28 cellular contexts compared by ENCODE assay signal in the genomic region with DNA sequence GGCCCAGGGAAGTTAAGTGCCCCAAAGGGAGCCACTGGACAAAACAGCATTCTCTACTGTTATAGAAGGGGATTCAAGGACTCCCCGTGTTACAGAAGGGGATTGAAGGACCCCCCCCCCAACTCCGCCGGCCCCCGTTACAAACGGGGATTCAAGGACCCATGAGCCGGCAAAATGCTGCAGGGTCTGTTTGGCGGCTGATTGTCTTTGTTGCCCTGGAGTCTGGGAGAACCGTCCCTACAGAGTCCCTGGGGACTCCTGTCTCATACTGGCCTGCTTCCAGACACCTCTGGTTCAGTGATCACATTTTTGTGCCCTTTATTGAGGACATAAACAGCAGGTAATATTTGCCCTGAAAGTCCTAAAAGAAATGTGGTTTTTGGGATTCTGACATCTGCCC.
DNase-seq lines count a peak whose midpoint lies in the region; ATAC-seq and TF ChIP-seq lines count a peak whose summit lies in the region.
"Had no signal": no experiment of that assay in that cellular context is flagged by ENCODE, and none has a peak within 500 bp of the region (broad histone marks: within the 10 kb centered on the region; RNA-seq: fewer than 3 reads in every experiment).

No MANE protein-coding gene starts in this region.

- no peak overlapping the region for H3K27ac Mint-ChIP-seq in activated CD8-positive, alpha-beta memory T cell treated with anti-CD3 and anti-CD28 coated beads, Interleukin-2, amount 10 ng/mL, durations not matched to agents 7 days and 5 days
- H3K27ac Mint-ChIP-seq: activated CD4-positive, alpha-beta T cell treated with anti-CD3 and anti-CD28 coated beads, Interleukin-2, amount 10 ng/mL, durations not matched to agents 24 days and 14 days; activated naive CD8-positive, alpha-beta T cell treated with anti-CD3 and anti-CD28 coated beads, Interleukin-2, amount 50 U/mL, for 24 hours had no signal

- H3K36me3 Mint-ChIP-seq in activated CD8-positive, alpha-beta memory T cell treated with anti-CD3 and anti-CD28 coated beads, Interleukin-2, amount 10 ng/mL, durations not matched to agents 7 days and 5 days: no peaks in the 10 kb centered on the region

- DNase-seq in activated CD8-positive, alpha-beta memory T cell treated with anti-CD3 and anti-CD28 coated beads, Interleukin-2, amount 10 ng/mL, durations not matched to agents 7 days and 5 days: peak; percentile 11
- no peak for DNase-seq in activated CD8-positive, alpha-beta memory T cell treated with anti-CD3 and anti-CD28 coated beads, Interleukin-2, amount 50 U/mL, for 4 hours
- DNase-seq in NCI-H1105 treated with DMSO at 0.1 percent for 48 hours (lab: John Stamatoyannopoulos, UW): peak; percentile 69
- peak; percentile 59 for DNase-seq in NCI-H526 treated with DMSO at 0.1 percent for 48 hours (lab: John Stamatoyannopoulos, UW)
- no peak for DNase-seq in erythroblast (lab: John Stamatoyannopoulos, UW)
- DNase-seq: activated CD4-positive, alpha-beta T cell treated with anti-CD3 and anti-CD28 coated beads, Interleukin-2, amount 10 ng/mL, durations not matched to agents 24 days and 14 days; activated gamma-delta T cell treated with Interleukin-2 at 50 U/mL for 16 hours; activated naive CD8-positive, alpha-beta T cell treated with anti-CD3 and anti-CD28 coated beads, Interleukin-2, amount 50 U/mL, for 24 hours; activated T-cell treated with anti-CD3 and anti-CD28 coated beads, Interleukin-2, amount 50 U/mL, for 4 hours; colonic mucosa; DMS53; effector CD8-positive, alpha-beta T cell; GDM1; left colon; mammary epithelial cell; mucosa of descending colon; NCI-H2029 treated with DMSO at 0.1 percent for 48 hours; NCI-H510A; Peyer's patch; psoas muscle; SHP77 treated with DMSO at 0.1 percent for 48 hours; sigmoid colon; stimulated activated CD4-positive, alpha-beta T cell treated with anti-CD3 and anti-CD28 coated beads, Interleukin-4, amount 100 ng/mL, for 1 hour; stomach; T-helper 9 cell had no signal

- no peak for TF ChIP-seq POLR2A in erythroblast (IDR thresholded peaks at IDR 0.05; ENCODE audit: low read length)

- CTCF ChIA-PET in activated CD8-positive, alpha-beta memory T cell treated with anti-CD3 and anti-CD28 coated beads, Interleukin-2, amount 10 ng/mL, durations not matched to agents 7 days and 5 days (lab: Charles Lee): interaction anchor here (0.9 kb wide), 1 partner anchor 12 kb away, joined by 3 read pairs; no protein-coding TSS in a partner anchor

- H3K27me3 Mint-ChIP-seq in activated CD8-positive, alpha-beta memory T cell treated with anti-CD3 and anti-CD28 coated beads, Interleukin-2, amount 10 ng/mL, durations not matched to agents 7 days and 5 days: peaks cover 62% of the 10 kb centered on the region

- no peaks in the 10 kb centered on the region for H3K9me3 Mint-ChIP-seq in activated CD8-positive, alpha-beta memory T cell treated with anti-CD3 and anti-CD28 coated beads, Interleukin-2, amount 10 ng/mL, durations not matched to agents 7 days and 5 days (ENCODE audit: low read depth)
- H3K9me3 Mint-ChIP-seq: activated CD4-positive, alpha-beta T cell treated with anti-CD3 and anti-CD28 coated beads, Interleukin-2, amount 10 ng/mL, durations not matched to agents 24 days and 14 days; activated naive CD8-positive, alpha-beta T cell treated with anti-CD3 and anti-CD28 coated beads, Interleukin-2, amount 50 U/mL, for 24 hours; activated T-cell treated with anti-CD3 and anti-CD28 coated beads, Interleukin-2, amount 50 U/mL, for 4 hours; nephron had no signal

- peaks cover 7% of the 10 kb centered on the region for H3K4me1 Mint-ChIP-seq in activated CD8-positive, alpha-beta memory T cell treated with anti-CD3 and anti-CD28 coated beads, Interleukin-2, amount 10 ng/mL, durations not matched to agents 7 days and 5 days

- H3K4me3 Mint-ChIP-seq in activated CD8-positive, alpha-beta memory T cell treated with anti-CD3 and anti-CD28 coated beads, Interleukin-2, amount 10 ng/mL, durations not matched to agents 7 days and 5 days: no peak overlapping the region
- H3K4me3 Mint-ChIP-seq: activated CD4-positive, alpha-beta T cell treated with anti-CD3 and anti-CD28 coated beads, Interleukin-2, amount 10 ng/mL, durations not matched to agents 24 days and 14 days; activated naive CD8-positive, alpha-beta T cell treated with anti-CD3 and anti-CD28 coated beads, Interleukin-2, amount 50 U/mL, for 24 hours; activated T-cell treated with anti-CD3 and anti-CD28 coated beads, Interleukin-2, amount 50 U/mL, for 4 hours; nephron had no signal

- ATAC-seq in activated CD8-positive, alpha-beta memory T cell treated with anti-CD3 and anti-CD28 coated beads, Interleukin-2, amount 10 ng/mL, durations not matched to agents 7 days and 5 days: no peak
- no peak for ATAC-seq in GM21529 (IDR thresholded peaks at IDR 0.05; ENCODE audit: unreplicated experiment)
- ATAC-seq in GM21526 (IDR thresholded peaks at IDR 0.05; ENCODE audit: low FRiP score, unreplicated experiment): no peak
- ATAC-seq: activated naive CD8-positive, alpha-beta T cell treated with anti-CD3 and anti-CD28 coated beads, Interleukin-2, amount 50 U/mL, for 24 hours; activated T-cell treated with anti-CD3 and anti-CD28 coated beads, Interleukin-2, amount 50 U/mL, for 4 hours; left colon; mucosa of descending colon; psoas muscle had no signal

Comparison
In these comparisons a context has a peak if more than half of its experiments do, and no peak if none do; other contexts are left out.
1. DNase-seq: peak in activated CD8-positive, alpha-beta memory T cell treated with anti-CD3 and anti-CD28 coated beads, Interleukin-2, amount 10 ng/mL, durations not matched to agents 7 days and 5 days (single experiment), NCI-H1105 treated with DMSO at 0.1 percent for 48 hours (single experiment) and NCI-H526 treated with DMSO at 0.1 percent for 48 hours (single experiment); none in activated CD8-positive, alpha-beta memory T cell treated with anti-CD3 and anti-CD28 coated beads, Interleukin-2, amount 50 U/mL, for 4 hours (single experiment) and erythroblast (0 of 2).